ENCODE assay signal across 1 cellular context in the genomic region with DNA sequence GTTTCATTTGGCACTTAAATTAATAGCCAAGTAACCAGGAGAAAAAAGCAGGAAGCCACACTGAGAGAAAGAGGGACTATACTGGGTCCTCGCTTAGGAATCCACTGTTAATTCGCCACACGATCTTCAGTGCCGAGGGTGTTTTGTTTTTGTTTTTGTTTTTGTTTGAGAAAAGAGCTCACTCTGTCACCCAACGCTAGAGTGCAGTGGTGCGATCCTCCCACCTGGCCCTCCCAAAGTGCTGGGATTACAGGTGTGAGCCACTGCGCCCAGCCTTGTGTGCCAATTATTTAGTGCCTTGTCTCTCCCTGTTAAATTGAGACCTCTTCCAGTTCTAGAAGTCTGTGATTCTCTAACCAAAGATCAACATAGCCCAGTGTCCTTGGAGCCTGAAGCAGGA.
TF ChIP-seq lines count a peak whose summit lies in the region.

No MANE protein-coding gene starts in this region.

TF ChIP-seq in GM23338, 12 proteins besides CTCF, POLR2A, EP300 and RAD21 (continued from another document):
- TF ChIP-seq, protein P1, sequence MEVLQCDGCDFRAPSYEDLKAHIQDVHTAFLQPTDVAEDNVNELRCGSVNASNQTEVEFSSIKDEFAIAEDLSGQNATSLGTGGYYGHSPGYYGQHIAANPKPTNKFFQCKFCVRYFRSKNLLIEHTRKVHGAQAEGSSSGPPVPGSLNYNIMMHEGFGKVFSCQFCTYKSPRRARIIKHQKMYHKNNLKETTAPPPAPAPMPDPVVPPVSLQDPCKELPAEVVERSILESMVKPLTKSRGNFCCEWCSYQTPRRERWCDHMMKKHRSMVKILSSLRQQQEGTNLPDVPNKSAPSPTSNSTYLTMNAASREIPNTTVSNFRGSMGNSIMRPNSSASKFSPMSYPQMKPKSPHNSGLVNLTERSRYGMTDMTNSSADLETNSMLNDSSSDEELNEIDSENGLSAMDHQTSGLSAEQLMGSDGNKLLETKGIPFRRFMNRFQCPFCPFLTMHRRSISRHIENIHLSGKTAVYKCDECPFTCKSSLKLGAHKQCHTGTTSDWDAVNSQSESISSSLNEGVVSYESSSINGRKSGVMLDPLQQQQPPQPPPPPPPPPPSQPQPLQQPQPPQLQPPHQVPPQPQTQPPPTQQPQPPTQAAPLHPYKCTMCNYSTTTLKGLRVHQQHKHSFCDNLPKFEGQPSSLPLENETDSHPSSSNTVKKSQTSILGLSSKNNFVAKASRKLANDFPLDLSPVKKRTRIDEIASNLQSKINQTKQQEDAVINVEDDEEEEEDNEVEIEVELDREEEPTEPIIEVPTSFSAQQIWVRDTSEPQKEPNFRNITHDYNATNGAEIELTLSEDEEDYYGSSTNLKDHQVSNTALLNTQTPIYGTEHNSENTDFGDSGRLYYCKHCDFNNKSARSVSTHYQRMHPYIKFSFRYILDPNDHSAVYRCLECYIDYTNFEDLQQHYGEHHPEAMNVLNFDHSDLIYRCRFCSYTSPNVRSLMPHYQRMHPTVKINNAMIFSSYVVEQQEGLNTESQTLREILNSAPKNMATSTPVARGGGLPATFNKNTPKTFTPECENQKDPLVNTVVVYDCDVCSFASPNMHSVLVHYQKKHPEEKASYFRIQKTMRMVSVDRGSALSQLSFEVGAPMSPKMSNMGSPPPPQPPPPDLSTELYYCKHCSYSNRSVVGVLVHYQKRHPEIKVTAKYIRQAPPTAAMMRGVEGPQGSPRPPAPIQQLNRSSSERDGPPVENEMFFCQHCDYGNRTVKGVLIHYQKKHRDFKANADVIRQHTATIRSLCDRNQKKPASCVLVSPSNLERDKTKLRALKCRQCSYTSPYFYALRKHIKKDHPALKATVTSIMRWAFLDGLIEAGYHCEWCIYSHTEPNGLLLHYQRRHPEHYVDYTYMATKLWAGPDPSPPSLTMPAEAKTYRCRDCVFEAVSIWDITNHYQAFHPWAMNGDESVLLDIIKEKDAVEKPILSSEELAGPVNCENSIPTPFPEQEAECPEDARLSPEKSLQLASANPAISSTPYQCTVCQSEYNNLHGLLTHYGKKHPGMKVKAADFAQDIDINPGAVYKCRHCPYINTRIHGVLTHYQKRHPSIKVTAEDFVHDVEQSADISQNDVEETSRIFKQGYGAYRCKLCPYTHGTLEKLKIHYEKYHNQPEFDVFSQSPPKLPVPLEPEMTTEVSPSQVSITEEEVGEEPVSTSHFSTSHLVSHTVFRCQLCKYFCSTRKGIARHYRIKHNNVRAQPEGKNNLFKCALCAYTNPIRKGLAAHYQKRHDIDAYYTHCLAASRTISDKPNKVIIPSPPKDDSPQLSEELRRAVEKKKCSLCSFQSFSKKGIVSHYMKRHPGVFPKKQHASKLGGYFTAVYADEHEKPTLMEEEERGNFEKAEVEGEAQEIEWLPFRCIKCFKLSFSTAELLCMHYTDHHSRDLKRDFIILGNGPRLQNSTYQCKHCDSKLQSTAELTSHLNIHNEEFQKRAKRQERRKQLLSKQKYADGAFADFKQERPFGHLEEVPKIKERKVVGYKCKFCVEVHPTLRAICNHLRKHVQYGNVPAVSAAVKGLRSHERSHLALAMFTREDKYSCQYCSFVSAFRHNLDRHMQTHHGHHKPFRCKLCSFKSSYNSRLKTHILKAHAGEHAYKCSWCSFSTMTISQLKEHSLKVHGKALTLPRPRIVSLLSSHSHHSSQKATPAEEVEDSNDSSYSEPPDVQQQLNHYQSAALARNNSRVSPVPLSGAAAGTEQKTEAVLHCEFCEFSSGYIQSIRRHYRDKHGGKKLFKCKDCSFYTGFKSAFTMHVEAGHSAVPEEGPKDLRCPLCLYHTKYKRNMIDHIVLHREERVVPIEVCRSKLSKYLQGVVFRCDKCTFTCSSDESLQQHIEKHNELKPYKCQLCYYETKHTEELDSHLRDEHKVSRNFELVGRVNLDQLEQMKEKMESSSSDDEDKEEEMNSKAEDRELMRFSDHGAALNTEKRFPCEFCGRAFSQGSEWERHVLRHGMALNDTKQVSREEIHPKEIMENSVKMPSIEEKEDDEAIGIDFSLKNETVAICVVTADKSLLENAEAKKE (CRISPR knock-in tag; IDR thresholded peaks at IDR 0.05), result no peak
- TF ChIP-seq EZH2 (IDR thresholded peaks at IDR 0.05; ENCODE audit: low read depth, unreplicated experiment) (no peak), ZNF331 (CRISPR knock-in tag; IDR thresholded peaks at IDR 0.05; ENCODE audit: low read depth) (no peak), EZH2phosphoT487 (IDR thresholded peaks at IDR 0.05; ENCODE audit: unreplicated experiment) (no peak), POLR2AphosphoS5 (IDR thresholded peaks at IDR 0.05; ENCODE audit: low read depth) (no peak), NANOG (IDR thresholded peaks at IDR 0.05; ENCODE audit: borderline replicate concordance) (no peak), ZNF114 (CRISPR knock-in tag; IDR thresholded peaks at IDR 0.05) (no peak), JUNB (IDR thresholded peaks at IDR 0.05; ENCODE audit: unreplicated experiment) (no peak), REST (IDR thresholded peaks at IDR 0.05; ENCODE audit: unreplicated experiment) (no peak)
